In the genomic region with DNA sequence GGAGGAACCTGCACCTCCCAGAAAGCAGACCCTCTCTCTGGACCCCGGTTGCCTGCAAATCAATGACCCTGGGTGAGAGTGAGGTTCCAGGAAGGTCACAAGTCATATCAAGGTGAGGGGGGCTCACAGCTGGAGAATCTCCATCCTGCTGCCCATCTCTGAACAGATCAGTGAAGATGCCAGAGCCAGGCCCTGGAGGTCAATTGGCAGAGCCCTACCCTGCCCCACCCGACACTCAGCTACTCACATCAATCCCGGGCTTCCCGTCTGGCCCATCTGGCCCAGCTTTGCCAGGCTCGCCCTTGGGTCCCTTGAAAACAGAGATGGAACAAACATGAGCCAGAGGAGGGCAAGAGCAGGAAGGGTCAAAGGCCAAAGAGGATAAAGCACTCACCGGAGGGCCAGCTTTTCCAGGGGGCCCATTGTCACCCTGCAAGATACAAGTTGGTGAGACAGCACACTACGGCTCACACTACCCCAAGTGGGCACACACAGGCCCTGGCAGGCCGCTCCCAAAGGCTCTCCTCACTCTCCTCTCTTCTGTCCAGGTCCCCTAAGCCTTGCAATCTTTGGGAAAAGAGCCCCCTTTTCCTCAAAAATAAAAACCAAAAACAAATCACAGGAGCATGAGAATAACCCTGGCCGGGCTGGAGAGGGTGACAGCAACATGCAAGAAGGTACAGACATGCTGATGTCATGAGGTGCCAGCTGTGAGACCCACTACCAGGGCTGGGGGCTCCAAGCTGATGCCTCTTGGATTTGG, we compare ENCODE assay signal across 12 cellular contexts. TPM values are rescaled to one million over a fixed set of nuclear protein-coding genes. Genes with fewer than 3 reads are reported as not detected.
DNase-seq lines count a peak whose midpoint lies in the region; ATAC-seq and TF ChIP-seq lines count a peak whose summit lies in the region.
"Had no signal": no experiment of that assay in that cellular context is flagged by ENCODE, and none has a peak within 500 bp of the region (broad histone marks: within the 10 kb centered on the region; RNA-seq: fewer than 3 reads in every experiment).

No MANE protein-coding gene starts in this region.

- no peak overlapping the region for H3K27ac ChIP-seq in psoas muscle

- peaks cover 46% of the 10 kb centered on the region for H3K4me1 Mint-ChIP-seq in activated T-helper 1 cell treated with anti-CD3 and anti-CD28 coated beads, Interleukin-12 subunit alpha, Interleukin-12 subunit beta, Interleukin-2, Interleukin-4 antibody, amounts not matched to agents 30 ng/mL and 10 ng/mL and 1 ng/mL, durations not matched to agents 14 hours and 24 hours and 36 hours (ENCODE audit: low read depth)
- H3K4me1 Mint-ChIP-seq in memory B cell = peaks cover 42% of the 10 kb centered on the region
- peaks cover 53% of the 10 kb centered on the region for H3K4me1 Mint-ChIP-seq in stimulated activated naive CD8-positive, alpha-beta T cell treated with anti-CD3 and anti-CD28 coated beads, Interleukin-15, amount 100 ng/mL, for 72 hours

- no peaks in the 10 kb centered on the region for H3K9me3 ChIP-seq in psoas muscle

- TF ChIP-seq CTCF in psoas muscle (IDR thresholded peaks at IDR 0.05) = no peak

- H3K36me3 ChIP-seq in psoas muscle (ENCODE audit: insufficient read depth in 1 of 2, low read depth in 1 of 2) = no peaks in the 10 kb centered on the region

- H3K4me3 ChIP-seq in psoas muscle = no peak overlapping the region

- H3K36me3 Mint-ChIP-seq in activated T-helper 1 cell treated with anti-CD3 and anti-CD28 coated beads, Interleukin-12 subunit alpha, Interleukin-12 subunit beta, Interleukin-2, Interleukin-4 antibody, amounts not matched to agents 30 ng/mL and 10 ng/mL and 1 ng/mL, durations not matched to agents 14 hours and 24 hours and 36 hours (ENCODE audit: low read depth) = peaks cover 12% of the 10 kb centered on the region
- no peaks in the 10 kb centered on the region for H3K36me3 Mint-ChIP-seq in memory B cell

- H3K9me3 Mint-ChIP-seq in activated T-helper 1 cell treated with anti-CD3 and anti-CD28 coated beads, Interleukin-12 subunit alpha, Interleukin-12 subunit beta, Interleukin-2, Interleukin-4 antibody, amounts not matched to agents 30 ng/mL and 10 ng/mL and 1 ng/mL, durations not matched to agents 14 hours and 24 hours and 36 hours = no peaks in the 10 kb centered on the region
- H3K9me3 Mint-ChIP-seq in memory B cell = no peaks in the 10 kb centered on the region
- H3K9me3 Mint-ChIP-seq in stimulated activated naive CD8-positive, alpha-beta T cell treated with anti-CD3 and anti-CD28 coated beads, Interleukin-15, amount 100 ng/mL, for 72 hours = no peaks in the 10 kb centered on the region

- 86 to 91% (median 87%) methylated on average over 9 of the region's 9 CpGs for WGBS in psoas muscle, 3 donors

- peak; percentile 55 for DNase-seq in activated CD8-positive, alpha-beta memory T cell treated with anti-CD3 and anti-CD28 coated beads for 24 hours
- no peak for DNase-seq in activated CD8-positive, alpha-beta memory T cell treated with anti-CD3 and anti-CD28 coated beads, Interleukin-2, amount 50 U/mL, for 4 hours
- DNase-seq in activated T-helper 1 cell treated with anti-CD3 and anti-CD28 coated beads, Interleukin-12 subunit alpha, Interleukin-12 subunit beta, Interleukin-2, Interleukin-4 antibody, amounts not matched to agents 30 ng/mL and 10 ng/mL and 1 ng/mL, durations not matched to agents 14 hours and 24 hours and 36 hours (ENCODE audit: low spot score) = no peak
- DNase-seq in memory B cell (ENCODE audit: low spot score in 2 of 2) = no peak
- no peak for DNase-seq in stimulated activated naive CD8-positive, alpha-beta T cell treated with anti-CD3 and anti-CD28 coated beads, Interleukin-15, amount 100 ng/mL, for 72 hours
- DNase-seq in NCI-H526 treated with DMSO at 0.1 percent for 48 hours (lab: John Stamatoyannopoulos, UW) = no peak
- no peak for DNase-seq in psoas muscle
- DNase-seq: activated CD4-positive, alpha-beta T cell treated with anti-CD3 and anti-CD28 coated beads, Interleukin-2, amount 50 U/mL, for 48 hours; GF-D8; NCI-H1436 treated with DMSO at 0.1 percent for 48 hours; stimulated activated naive CD4-positive, alpha-beta T cell had no signal

- peaks cover 0 to 44% (median 18%) of the 10 kb centered on the region in 3 donors for H3K27me3 ChIP-seq in psoas muscle (ENCODE audit: insufficient read depth in 3 of 3, low read length in 2 of 3)

- ATAC-seq in memory B cell (ENCODE audit: low read depth) (no peak), psoas muscle (no peak), HG03280 (IDR thresholded peaks at IDR 0.05; ENCODE audit: unreplicated experiment) (no peak)
- ATAC-seq in stimulated activated naive CD8-positive, alpha-beta T cell treated with anti-CD3 and anti-CD28 coated beads, Interleukin-15, amount 100 ng/mL, for 72 hours = no peak

- H3K4me1 ChIP-seq in psoas muscle = peaks cover 13% of the 10 kb centered on the region

- intact Hi-C loops in activated T-helper 1 cell treated with anti-CD3 and anti-CD28 coated beads, Interleukin-12 subunit alpha, Interleukin-12 subunit beta, Interleukin-2, Interleukin-4 antibody, amounts not matched to agents 30 ng/mL and 10 ng/mL and 1 ng/mL, durations not matched to agents 14 hours and 24 hours and 36 hours (cut with micrococcal nuclease) = loop anchor here (2.0 kb wide), 2 partner anchors 49 to 73 kb away; no protein-coding TSS in a partner anchor
- intact Hi-C loops in psoas muscle (cut with DNase I) = no loop called here

- H3K27ac Mint-ChIP-seq in activated T-helper 1 cell treated with anti-CD3 and anti-CD28 coated beads, Interleukin-12 subunit alpha, Interleukin-12 subunit beta, Interleukin-2, Interleukin-4 antibody, amounts not matched to agents 30 ng/mL and 10 ng/mL and 1 ng/mL, durations not matched to agents 14 hours and 24 hours and 36 hours = peak overlapping the region; percentile 43
- H3K27ac Mint-ChIP-seq in memory B cell = peak overlapping the region; percentile 85
- H3K27ac Mint-ChIP-seq in stimulated activated naive CD8-positive, alpha-beta T cell treated with anti-CD3 and anti-CD28 coated beads, Interleukin-15, amount 100 ng/mL, for 72 hours = no peak overlapping the region

- H3K27me3 Mint-ChIP-seq in activated T-helper 1 cell treated with anti-CD3 and anti-CD28 coated beads, Interleukin-12 subunit alpha, Interleukin-12 subunit beta, Interleukin-2, Interleukin-4 antibody, amounts not matched to agents 30 ng/mL and 10 ng/mL and 1 ng/mL, durations not matched to agents 14 hours and 24 hours and 36 hours (ENCODE audit: insufficient read depth) = peaks cover 13% of the 10 kb centered on the region
- no peaks in the 10 kb centered on the region for H3K27me3 Mint-ChIP-seq in memory B cell
- peaks cover 22% of the 10 kb centered on the region for H3K27me3 Mint-ChIP-seq in stimulated activated naive CD8-positive, alpha-beta T cell treated with anti-CD3 and anti-CD28 coated beads, Interleukin-15, amount 100 ng/mL, for 72 hours

- H3K4me3 Mint-ChIP-seq in activated T-helper 1 cell treated with anti-CD3 and anti-CD28 coated beads, Interleukin-12 subunit alpha, Interleukin-12 subunit beta, Interleukin-2, Interleukin-4 antibody, amounts not matched to agents 30 ng/mL and 10 ng/mL and 1 ng/mL, durations not matched to agents 14 hours and 24 hours and 36 hours = peak overlapping the region; percentile 78
- H3K4me3 Mint-ChIP-seq in memory B cell = peak overlapping the region; percentile 83
- H3K4me3 Mint-ChIP-seq in stimulated activated naive CD8-positive, alpha-beta T cell treated with anti-CD3 and anti-CD28 coated beads, Interleukin-15, amount 100 ng/mL, for 72 hours = peak overlapping the region; percentile 93 to 94

RNA-seq across cellular contexts. Expression of a gene that starts 2.9 kb away (rescaled TPM):
- total RNA-seq in activated T-helper 1 cell treated with anti-CD3 and anti-CD28 coated beads, Interleukin-12 subunit alpha, Interleukin-12 subunit beta, Interleukin-2, Interleukin-4 antibody, amounts not matched to agents 30 ng/mL and 10 ng/mL and 1 ng/mL, durations not matched to agents 14 hours and 24 hours and 36 hours = 20.4 and 22.3 TPM in 2 replicates
- total RNA-seq in psoas muscle = under 1 TPM in 3 of 4 donors, not detected in 1; 0.15 to 0.21 (median 0.18) TPM
- polyA plus RNA-seq in psoas muscle = under 1 TPM; 0.06 to 0.18 (median 0.12) TPM

RNA-seq across cellular contexts. Expression of a gene that starts 56.1 kb away (rescaled TPM):
- 50.2 and 56.0 TPM in 2 replicates for total RNA-seq in activated T-helper 1 cell treated with anti-CD3 and anti-CD28 coated beads, Interleukin-12 subunit alpha, Interleukin-12 subunit beta, Interleukin-2, Interleukin-4 antibody, amounts not matched to agents 30 ng/mL and 10 ng/mL and 1 ng/mL, durations not matched to agents 14 hours and 24 hours and 36 hours
- total RNA-seq in psoas muscle = 10 to 100 TPM; 12.7 to 26.1 (median 18.9) TPM
- polyA plus RNA-seq in psoas muscle = 10 to 100 TPM; 22.2 to 60.2 (median 33.8) TPM

RNA-seq across cellular contexts. Expression of a gene that starts 59.4 kb away (rescaled TPM):
- total RNA-seq in activated T-helper 1 cell treated with anti-CD3 and anti-CD28 coated beads, Interleukin-12 subunit alpha, Interleukin-12 subunit beta, Interleukin-2, Interleukin-4 antibody, amounts not matched to agents 30 ng/mL and 10 ng/mL and 1 ng/mL, durations not matched to agents 14 hours and 24 hours and 36 hours = 196 and 201 TPM in 2 replicates
- 10 to 100 TPM in 3 of 4 donors, 1 to 10 TPM in 1; 6.9 to 35.0 (median 15.3) TPM for total RNA-seq in psoas muscle
- polyA plus RNA-seq in psoas muscle = 10 to 100 TPM; 18.0 to 32.2 (median 18.4) TPM

Comparison
In these comparisons a context has a peak if more than half of its experiments do, and no peak if none do; other contexts are left out.
1. H3K27ac Mint-ChIP-seq: peak in activated T-helper 1 cell treated with anti-CD3 and anti-CD28 coated beads, Interleukin-12 subunit alpha, Interleukin-12 subunit beta, Interleukin-2, Interleukin-4 antibody, amounts not matched to agents 30 ng/mL and 10 ng/mL and 1 ng/mL, durations not matched to agents 14 hours and 24 hours and 36 hours (single experiment) and memory B cell (single experiment); none in stimulated activated naive CD8-positive, alpha-beta T cell treated with anti-CD3 and anti-CD28 coated beads, Interleukin-15, amount 100 ng/mL, for 72 hours (0 of 2).
2. RNA of a gene that starts 2.9 kb away (total RNA-seq): 20.4 to 22.3 TPM in activated T-helper 1 cell treated with anti-CD3 and anti-CD28 coated beads, Interleukin-12 subunit alpha, Interleukin-12 subunit beta, Interleukin-2, Interleukin-4 antibody, amounts not matched to agents 30 ng/mL and 10 ng/mL and 1 ng/mL, durations not matched to agents 14 hours and 24 hours and 36 hours; 0.15 to 0.21 TPM in psoas muscle; every median in the first group is over 10 times any median in the second.
3. Peak in every context shown above with its lines, with median percentiles within 50 percentile points of each other: H3K4me3 Mint-ChIP-seq.